In the genomic region with DNA sequence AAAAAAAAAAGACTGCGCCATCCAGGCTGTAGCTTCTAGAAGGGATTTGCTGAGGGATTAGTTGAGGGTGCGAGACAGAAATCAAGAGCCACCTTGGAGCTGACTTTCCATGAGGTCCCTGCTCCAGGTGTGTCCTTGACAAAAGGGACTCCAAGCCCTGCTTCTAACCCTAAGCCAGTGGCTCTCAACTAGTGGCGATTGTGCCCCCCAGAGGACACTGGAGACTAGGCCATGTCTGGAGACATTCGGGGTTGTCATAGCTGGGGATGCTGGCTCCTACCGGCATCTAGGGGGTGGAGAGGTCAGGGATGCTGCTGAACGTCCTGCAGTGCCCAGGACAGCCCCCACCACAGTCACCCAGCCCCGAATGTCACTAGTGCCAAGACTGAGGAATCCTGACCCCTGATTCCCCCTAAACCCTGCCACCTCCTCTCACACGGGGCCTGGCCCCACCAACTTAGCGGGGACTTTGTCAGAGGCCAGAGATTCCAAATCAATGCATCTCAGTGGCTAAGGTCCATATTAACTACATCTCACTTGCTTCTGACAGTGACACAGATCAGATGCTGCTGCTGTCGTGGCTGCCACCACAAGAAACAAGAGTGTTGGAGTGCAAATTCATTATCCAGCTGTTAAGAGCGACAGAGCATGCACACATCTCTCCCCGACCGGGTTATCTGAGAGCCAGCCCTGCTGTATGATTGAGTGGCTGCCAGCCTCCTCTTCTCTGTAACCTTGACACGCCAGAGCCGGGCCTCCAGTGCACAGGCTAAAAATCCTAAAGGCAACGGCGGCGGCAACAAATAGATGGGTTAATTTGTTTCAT, we compare ENCODE assay signal across 9 cellular contexts. TPM values are rescaled to one million over a fixed set of nuclear protein-coding genes. Genes with fewer than 3 reads are reported as not detected.
DNase-seq lines count a peak whose midpoint lies in the region; ATAC-seq and TF ChIP-seq lines count a peak whose summit lies in the region.
"Had no signal": no experiment of that assay in that cellular context is flagged by ENCODE, and none has a peak within 500 bp of the region (broad histone marks: within the 10 kb centered on the region; RNA-seq: fewer than 3 reads in every experiment).

No MANE protein-coding gene starts in this region.

- H3K4me1 ChIP-seq in prostate gland (replicated peaks), result peaks cover 7% of the 10 kb centered on the region

- H3K27me3 ChIP-seq in prostate gland (replicated peaks; ENCODE audit: insufficient read depth), result no peaks in the 10 kb centered on the region
- H3K27me3 ChIP-seq: upper lobe of left lung had no signal

- TF ChIP-seq CTCF in prostate gland (IDR thresholded peaks at IDR 0.05), result peak in 1 of 4 experiments; percentile 14

- H3K4me3 Mint-ChIP-seq in effector memory CD8-positive, alpha-beta T cell, result no peak overlapping the region

- no peak overlapping the region for H3K4me3 ChIP-seq in prostate gland
- H3K4me3 ChIP-seq: upper lobe of left lung had no signal

- peaks cover 41 to 52% of the 10 kb centered on the region in 2 donors for H3K27me3 Mint-ChIP-seq in effector memory CD8-positive, alpha-beta T cell

- intact Hi-C loops in prostate gland (cut with DNase I), result no loop called here

- no peak overlapping the region for H3K27ac Mint-ChIP-seq in effector memory CD8-positive, alpha-beta T cell

- H3K36me3 ChIP-seq in prostate gland, result no peaks in the 10 kb centered on the region
- H3K36me3 ChIP-seq: upper lobe of left lung had no signal

- 50% methylated on average over 18 of the region's 18 CpGs for WGBS in prostate gland

- no peaks in the 10 kb centered on the region for H3K4me1 Mint-ChIP-seq in effector memory CD8-positive, alpha-beta T cell (ENCODE audit: low read depth in 2 of 2)

- peak; percentile 14 for DNase-seq in activated CD4-positive, alpha-beta T cell treated with anti-CD3 and anti-CD28 coated beads for 48 hours
- no peak for DNase-seq in activated CD4-positive, alpha-beta T cell treated with anti-CD3 and anti-CD28 coated beads, Interleukin-2, amount 50 U/mL, for 4 hours
- DNase-seq in NCI-H345 treated with DMSO at 0.1 percent for 48 hours (lab: John Stamatoyannopoulos, UW; ENCODE audit: unreplicated experiment) (peak; percentile 86), cerebellum (ENCODE audit: low spot score) (peak; percentile 25), prostate gland (ENCODE audit: low spot score) (peak; percentile 49), DMS114 treated with DMSO at 0.1 percent for 48 hours (lab: John Stamatoyannopoulos, UW; ENCODE audit: unreplicated experiment) (no peak)
- no peak for DNase-seq in effector memory CD8-positive, alpha-beta T cell

- ATAC-seq in GM18511 (IDR thresholded peaks at IDR 0.05; ENCODE audit: unreplicated experiment), result no peak
- ATAC-seq in effector memory CD8-positive, alpha-beta T cell (replicated peaks), result no peak

- H3K9me3 ChIP-seq in prostate gland, result no peaks in the 10 kb centered on the region
- H3K9me3 ChIP-seq: upper lobe of left lung had no signal

- H3K27ac ChIP-seq in prostate gland, result peak overlapping the region; percentile 53 to 68
- H3K27ac ChIP-seq: upper lobe of left lung had no signal

- H3K9me3 Mint-ChIP-seq in effector memory CD8-positive, alpha-beta T cell, result no peaks in the 10 kb centered on the region

- no peaks in the 10 kb centered on the region for H3K36me3 Mint-ChIP-seq in effector memory CD8-positive, alpha-beta T cell (ENCODE audit: insufficient read depth)

- TF ChIP-seq POLR2A in prostate gland (IDR thresholded peaks at IDR 0.05), result no peak

RNA-seq across cellular contexts. Expression of gene SPRING1, which starts 40.4 kb away (rescaled TPM):
- total RNA-seq in cerebellum (26.4 TPM), prostate gland (10 to 100 TPM; 12.9 to 21.0 TPM)

RNA-seq across cellular contexts. Expression of gene RNFT2, which starts 40.6 kb away (rescaled TPM):
- total RNA-seq in cerebellum (42.1 TPM), prostate gland (1 to 10 TPM in 1 of 2 donors, under 1 TPM in 1; 0.32 to 4.7 TPM)

Comparison
In these comparisons a context has a peak if more than half of its experiments do, and no peak if none do; other contexts are left out.
1. DNase-seq: peak in activated CD4-positive, alpha-beta T cell treated with anti-CD3 and anti-CD28 coated beads for 48 hours (single experiment), NCI-H345 treated with DMSO at 0.1 percent for 48 hours (single experiment), cerebellum (single experiment) and prostate gland (single experiment); none in activated CD4-positive, alpha-beta T cell treated with anti-CD3 and anti-CD28 coated beads, Interleukin-2, amount 50 U/mL, for 4 hours (0 of 2), DMS114 treated with DMSO at 0.1 percent for 48 hours (single experiment) and effector memory CD8-positive, alpha-beta T cell (0 of 3).